ENCODE assay signal across 13 cellular contexts in the genomic region with DNA sequence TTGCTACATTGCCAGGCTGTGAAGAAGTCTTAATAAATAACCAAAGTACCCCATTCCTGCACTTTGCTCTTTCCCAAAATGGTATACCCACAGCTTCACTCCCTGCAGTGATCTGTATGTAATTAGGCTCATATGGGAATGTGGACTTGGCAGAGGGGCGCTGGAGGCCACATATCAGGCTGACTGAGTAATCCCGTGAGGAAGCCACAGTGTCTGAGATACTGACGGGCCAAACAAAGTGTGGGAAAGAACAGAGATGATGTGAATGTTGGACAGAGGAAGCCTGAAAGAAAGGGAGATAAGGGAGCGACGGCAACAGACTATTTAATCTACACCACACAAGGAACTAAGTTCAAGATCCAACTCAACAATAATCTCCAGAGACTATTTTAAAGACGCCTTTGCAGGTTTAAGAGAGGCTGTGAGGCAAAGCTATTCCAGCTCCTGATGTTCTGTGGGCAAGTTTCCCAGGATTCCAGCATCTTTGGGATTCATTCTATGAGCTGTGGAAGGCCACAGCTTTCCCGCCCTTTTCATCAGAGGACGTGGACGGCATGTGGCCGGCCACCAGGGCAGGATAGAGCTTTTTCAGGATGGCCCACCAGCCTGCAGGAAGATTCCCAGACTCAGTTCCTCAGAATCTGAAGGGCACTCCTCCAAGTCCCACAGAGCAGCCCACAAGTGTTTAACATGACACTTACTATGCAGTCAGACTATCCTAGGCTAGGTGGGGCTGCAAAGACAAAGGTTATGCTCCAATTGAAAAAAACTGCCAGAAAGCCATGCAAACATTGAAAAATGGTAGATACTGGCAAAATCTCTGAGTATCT.
DNase-seq lines count a peak whose midpoint lies in the region; ATAC-seq and TF ChIP-seq lines count a peak whose summit lies in the region.
"Had no signal": no experiment of that assay in that cellular context is flagged by ENCODE, and none has a peak within 500 bp of the region (broad histone marks: within the 10 kb centered on the region; RNA-seq: fewer than 3 reads in every experiment).

No MANE protein-coding gene starts in this region.

- H3K27ac Mint-ChIP-seq in activated CD4-positive, alpha-beta memory T cell treated with anti-CD3 and anti-CD28 coated beads for 36 hours = no peak overlapping the region
- H3K27ac Mint-ChIP-seq: B cell had no signal

- DNase-seq in Right ventricle myocardium inferior (ENCODE audit: missing footprints) = no peak
- no peak for DNase-seq in cardiac septum (ENCODE audit: low spot score)
- peak; percentile 96 for DNase-seq in amniotic epithelial cell (ENCODE audit: low read depth)
- DNase-seq in left ventricle myocardium superior = peak; percentile 48
- DNase-seq in aorta = no peak
- no peak for DNase-seq in colonic mucosa
- no peak for DNase-seq in activated CD4-positive, alpha-beta memory T cell treated with anti-CD3 and anti-CD28 coated beads for 36 hours
- no peak for DNase-seq in NCI-H187 treated with DMSO at 0.1 percent for 48 hours (lab: John Stamatoyannopoulos, UW)
- DNase-seq: activated T-cell treated with anti-CD3 and anti-CD28 coated beads for 4 hours; naive thymus-derived CD8-positive, alpha-beta T cell; NCI-H1417; NK-92 treated with Interleukin-12 subunit alpha and Interleukin-12 subunit beta, amount 100 ng/mL, for 24 hours had no signal

- peaks cover 0 to 2% of the 10 kb centered on the region in 2 donors for H3K4me1 ChIP-seq in aorta (ENCODE audit: control insufficient read depth in 1 of 2, insufficient read depth in 2 of 2, low read length in 2 of 2)
- no peaks in the 10 kb centered on the region for H3K4me1 ChIP-seq in colonic mucosa

- intact Hi-C loops in Right ventricle myocardium inferior (cut with DNase I) (no loop called here), cardiac septum (cut with DNase I) (no loop called here), left ventricle myocardium superior (cut with micrococcal nuclease) (no loop called here), aorta (cut with DNase I) (no loop called here), colonic mucosa (cut with DNase I) (no loop called here)
- intact Hi-C loops in activated CD4-positive, alpha-beta memory T cell treated with anti-CD3 and anti-CD28 coated beads for 36 hours (cut with micrococcal nuclease) = no loop called here

- H3K27ac ChIP-seq in aorta (ENCODE audit: low read depth in 1 of 2, low read length in 2 of 2) (no peak overlapping the region), colonic mucosa (no peak overlapping the region)

- WGBS in aorta, 2 donors = 21 to 28% methylated on average over 10 of the region's 10 CpGs

- no peaks in the 10 kb centered on the region for H3K27me3 ChIP-seq in aorta (ENCODE audit: control insufficient read depth in 1 of 2, insufficient read depth in 2 of 2, low read length in 1 of 2)
- no peaks in the 10 kb centered on the region for H3K27me3 ChIP-seq in colonic mucosa

- H3K36me3 ChIP-seq in aorta (ENCODE audit: control insufficient read depth in 1 of 2, insufficient read depth in 2 of 2, low read length in 1 of 2) (no peaks in the 10 kb centered on the region), colonic mucosa (no peaks in the 10 kb centered on the region)

- no peak overlapping the region for H3K4me3 Mint-ChIP-seq in activated CD4-positive, alpha-beta memory T cell treated with anti-CD3 and anti-CD28 coated beads for 36 hours
- H3K4me3 Mint-ChIP-seq: B cell; naive thymus-derived CD8-positive, alpha-beta T cell had no signal

- H3K4me3 ChIP-seq in aorta (ENCODE audit: low read length in 2 of 2) = no peak overlapping the region
- H3K4me3 ChIP-seq in colonic mucosa = no peak overlapping the region

- TF ChIP-seq CTCF in colonic mucosa (IDR thresholded peaks at IDR 0.05) = no peak

- no peak overlapping the region for H3K9ac ChIP-seq in colonic mucosa (ENCODE audit: low read depth in 2 of 2, low read length in 2 of 2)

- POLR2A ChIA-PET in activated CD4-positive, alpha-beta memory T cell treated with anti-CD3 and anti-CD28 coated beads for 36 hours (lab: Charles Lee) = no interaction called here

- peaks cover 31% of the 10 kb centered on the region for H3K4me1 Mint-ChIP-seq in activated CD4-positive, alpha-beta memory T cell treated with anti-CD3 and anti-CD28 coated beads for 36 hours (ENCODE audit: low read depth)
- H3K4me1 Mint-ChIP-seq: B cell had no signal

- H3K36me3 Mint-ChIP-seq in activated CD4-positive, alpha-beta memory T cell treated with anti-CD3 and anti-CD28 coated beads for 36 hours = peaks cover 29% of the 10 kb centered on the region

- CTCF ChIA-PET in activated CD4-positive, alpha-beta memory T cell treated with anti-CD3 and anti-CD28 coated beads for 36 hours (lab: Charles Lee) = interaction anchor here (1.0 to 3.8 kb wide), 3 partner anchors 8 to 238 kb away, joined by 3 to 35 read pairs (median 3); a partner anchor contains a TSS

- no peaks in the 10 kb centered on the region for H3K27me3 Mint-ChIP-seq in activated CD4-positive, alpha-beta memory T cell treated with anti-CD3 and anti-CD28 coated beads for 36 hours
- H3K27me3 Mint-ChIP-seq: naive thymus-derived CD8-positive, alpha-beta T cell had no signal

- H3K9me3 Mint-ChIP-seq in activated CD4-positive, alpha-beta memory T cell treated with anti-CD3 and anti-CD28 coated beads for 36 hours = no peaks in the 10 kb centered on the region

- H3K9me3 ChIP-seq in aorta (ENCODE audit: control insufficient read depth, low read length) (no peaks in the 10 kb centered on the region), colonic mucosa (no peaks in the 10 kb centered on the region)

- peak; percentile 69 for ATAC-seq in Right ventricle myocardium inferior
- peak; percentile 83 for ATAC-seq in left ventricle myocardium superior
- peak; percentile 48 for ATAC-seq in aorta (ENCODE audit: low FRiP score)

Comparison
In these comparisons a context has a peak if more than half of its experiments do, and no peak if none do; other contexts are left out.
1. DNase-seq: peak in amniotic epithelial cell (single experiment) and left ventricle myocardium superior (single experiment); none in Right ventricle myocardium inferior (single experiment), cardiac septum (single experiment), aorta (0 of 2), colonic mucosa (single experiment), activated CD4-positive, alpha-beta memory T cell treated with anti-CD3 and anti-CD28 coated beads for 36 hours (single experiment) and NCI-H187 treated with DMSO at 0.1 percent for 48 hours (single experiment).
2. Peak in every context shown above with its lines, with median percentiles within 50 percentile points of each other: ATAC-seq.